27 cellular contexts compared by ENCODE assay signal in genomic region chr19:30327331-30327730, GRCh38. TPM values are rescaled to one million over a fixed set of nuclear protein-coding genes. Genes with fewer than 3 reads are reported as not detected.
"Had no signal": no experiment of that assay in that cellular context is flagged by ENCODE, and none has a peak within 500 bp of the region (broad histone marks: within the 10 kb centered on the region; RNA-seq: fewer than 3 reads in every experiment).

No MANE protein-coding gene starts in this region.

- H3K4me1 ChIP-seq: colonic mucosa, esophagus muscularis mucosa, left lung, lower lobe of right lung had no signal

- ATAC-seq: effector memory CD8-positive, alpha-beta T cell; gastrocnemius medialis; heart right ventricle; left cardiac atrium; left lung; left ventricle myocardium superior; lower lobe of right lung; mucosa of descending colon had no signal

- H3K4me3 ChIP-seq: colonic mucosa, esophagus muscularis mucosa, gastrocnemius medialis, heart right ventricle, left lung, lower lobe of right lung, mucosa of descending colon had no signal

- DNase-seq: colonic mucosa; cortex of kidney; effector CD8-positive, alpha-beta T cell; effector memory CD8-positive, alpha-beta T cell; foreskin fibroblast; foreskin melanocyte; gastrocnemius medialis; glutamatergic neuron; heart right ventricle; hippocampal formation; left cardiac atrium; left lung; left ventricle myocardium superior; lower lobe of right lung; mesenchymal stem cell; mucosa of descending colon; naive B cell had no signal

- H3K27ac ChIP-seq: colonic mucosa, esophagus muscularis mucosa, gastrocnemius medialis, heart right ventricle, left lung, lower lobe of right lung had no signal

- H3K36me3 ChIP-seq: colonic mucosa, esophagus muscularis mucosa, gastrocnemius medialis, heart right ventricle, left lung, lower lobe of right lung had no signal

- FAIRE-seq: endothelial cell of umbilical vein, islet of Langerhans, keratinocyte had no signal

- H3K27me3 ChIP-seq: colonic mucosa, gastrocnemius medialis, heart right ventricle had no signal

- H3K9me3 ChIP-seq: colonic mucosa, esophagus muscularis mucosa, gastrocnemius medialis, heart right ventricle, left lung, lower lobe of right lung, mucosa of descending colon had no signal

RNA-seq across cellular contexts. Expression of gene ZNF536, which starts 44.9 kb away (rescaled TPM):
- total RNA-seq: dermis microvascular lymphatic vessel endothelial cell, endothelial cell of umbilical vein, epithelial cell of proximal tubule, glomerular endothelial cell, lung microvascular endothelial cell, mesenteric fat pad, myocyte had no signal
- polyA plus RNA-seq: endothelial cell of umbilical vein, keratinocyte had no signal
